1 cellular context compared by ENCODE assay signal in genomic region chr10:101323495-101323894, GRCh38.
TF ChIP-seq lines count a peak whose summit lies in the region.

No MANE protein-coding gene starts in this region.

TF ChIP-seq in WTC11, 78 proteins besides CTCF, POLR2A, EP300 and RAD21 (continued from another document):
- TF ChIP-seq ERG (CRISPR knock-in tag; IDR thresholded peaks at IDR 0.05) = no peak
